Comparison of ENCODE assay signal across 11 cellular contexts in genomic region chr4:159367421-159368105, GRCh38.
DNase-seq lines count a peak whose midpoint lies in the region; ATAC-seq, FAIRE-seq and TF ChIP-seq lines count a peak whose summit lies in the region.
"Had no signal": no experiment of that assay in that cellular context is flagged by ENCODE, and none has a peak within 500 bp of the region (broad histone marks: within the 10 kb centered on the region; RNA-seq: fewer than 3 reads in every experiment).

No MANE protein-coding gene starts in this region.

- H3K27me3 ChIP-seq in keratinocyte (ENCODE audit: control insufficient read depth, extremely low read depth, insufficient read depth, low read length): no peaks in the 10 kb centered on the region
- no peaks in the 10 kb centered on the region for H3K27me3 ChIP-seq in psoas muscle (ENCODE audit: insufficient read depth in 3 of 3, low read length in 2 of 3)

- ATAC-seq in GM18907 (IDR thresholded peaks at IDR 0.05; ENCODE audit: unreplicated experiment) (peak; percentile 67), GM21576 (IDR thresholded peaks at IDR 0.05; ENCODE audit: unreplicated experiment) (peak; percentile 82), HG03159 (IDR thresholded peaks at IDR 0.05; ENCODE audit: unreplicated experiment) (peak; percentile 46), psoas muscle (no peak)
- ATAC-seq: activated T-cell treated with anti-CD3 and anti-CD28 coated beads, Interleukin-2, amount 50 U/mL, for 72 hours had no signal

- H3K4me1 ChIP-seq in keratinocyte (ENCODE audit: control insufficient read depth, extremely low read depth, insufficient read depth, low read length) (peaks cover 21% of the 10 kb centered on the region), psoas muscle (no peaks in the 10 kb centered on the region)

- no peaks in the 10 kb centered on the region for H3K9me1 ChIP-seq in keratinocyte (ENCODE audit: control insufficient read depth, extremely low read depth, insufficient read depth, low read length)

- peak overlapping the region in 1 of 3 experiments; percentile 15 for H3K4me3 ChIP-seq in keratinocyte (ENCODE audit: control insufficient read depth in 2 of 3, extremely low read depth in 1 of 3, insufficient read depth in 2 of 3, low read depth in 1 of 3, low read length in 3 of 3)
- H3K4me3 ChIP-seq in psoas muscle: no peak overlapping the region

- dilution Hi-C loops in keratinocyte (cut with MboI; ENCODE audit: extremely low pct_ligation_motif_present, low sequenced_read_pairs): no loop called here

- H3K9me3 ChIP-seq in keratinocyte (ENCODE audit: control insufficient read depth, low read depth, low read length): no peaks in the 10 kb centered on the region
- no peaks in the 10 kb centered on the region for H3K9me3 ChIP-seq in psoas muscle

- no peak for DNase-seq in keratinocyte (ENCODE audit: low read depth, low spot score)
- DNase-seq in amniotic stem cell (lab: John Stamatoyannopoulos, UW): no peak
- DNase-seq in psoas muscle: no peak
- no peak for DNase-seq in NCI-H82 treated with DMSO at 0.1 percent for 48 hours (lab: John Stamatoyannopoulos, UW; ENCODE audit: unreplicated experiment)
- no peak for DNase-seq in activated CD4-positive, alpha-beta T cell treated with anti-CD3 and anti-CD28 coated beads for 1 hour
- DNase-seq: activated T-cell treated with anti-CD3 and anti-CD28 coated beads, Interleukin-2, amount 50 U/mL, for 72 hours; NCI-H526 treated with DMSO at 0.1 percent for 48 hours; stimulated activated CD4-positive, alpha-beta T cell treated with anti-CD3 and anti-CD28 coated beads, Interleukin-4, amount 100 ng/mL, for 1 hour had no signal

- no peak overlapping the region for H3K9ac ChIP-seq in keratinocyte (ENCODE audit: control insufficient read depth, extremely low read depth, insufficient read depth, low read length)

- no peaks in the 10 kb centered on the region for H3K36me3 ChIP-seq in keratinocyte (ENCODE audit: control insufficient read depth in 2 of 2, extremely low read depth in 1 of 2, insufficient read depth in 2 of 2, low read length in 2 of 2)
- no peaks in the 10 kb centered on the region for H3K36me3 ChIP-seq in psoas muscle (ENCODE audit: insufficient read depth in 1 of 2, low read depth in 1 of 2)

- intact Hi-C loops in psoas muscle (cut with DNase I): no loop called here

- 67 to 69% (median 67%) methylated on average over 6 of the region's 6 CpGs for WGBS in psoas muscle, 3 donors

- H3K79me2 ChIP-seq in keratinocyte (ENCODE audit: control insufficient read depth, insufficient read depth, low read length): no peaks in the 10 kb centered on the region

- H3K27ac ChIP-seq in keratinocyte (ENCODE audit: control insufficient read depth, insufficient read depth, low read length) (peak overlapping the region; percentile 24), psoas muscle (no peak overlapping the region)

- peak overlapping the region; percentile 59 for H3K4me2 ChIP-seq in keratinocyte (ENCODE audit: control insufficient read depth, extremely low read depth, insufficient read depth, low read depth, low read length)

- H4K20me1 ChIP-seq in keratinocyte (ENCODE audit: control insufficient read depth, extremely low read depth, insufficient read depth, low read length): no peaks in the 10 kb centered on the region

- TF ChIP-seq CTCF in keratinocyte (optimal IDR thresholded peaks at IDR 0.05 in 1 of 3, IDR thresholded peaks at IDR 0.05 in 1 of 3, conservative IDR thresholded peaks at IDR 0.05 in 1 of 3; ENCODE audit: extremely low read depth in 1 of 3, insufficient read depth in 2 of 3, low read length in 3 of 3) (no peak), psoas muscle (IDR thresholded peaks at IDR 0.05) (no peak)

- H2AFZ ChIP-seq in keratinocyte (ENCODE audit: control insufficient read depth, low read length): peak overlapping the region; percentile 60

- FAIRE-seq in keratinocyte (lab: Jason Lieb, UNC): no peak

Comparison
In these comparisons a context has a peak if more than half of its experiments do, and no peak if none do; other contexts are left out.
1. ATAC-seq: peak in GM18907 (single experiment), GM21576 (single experiment) and HG03159 (single experiment); none in psoas muscle (0 of 4).